ENCODE assay signal across 1 cellular context in the genomic region with DNA sequence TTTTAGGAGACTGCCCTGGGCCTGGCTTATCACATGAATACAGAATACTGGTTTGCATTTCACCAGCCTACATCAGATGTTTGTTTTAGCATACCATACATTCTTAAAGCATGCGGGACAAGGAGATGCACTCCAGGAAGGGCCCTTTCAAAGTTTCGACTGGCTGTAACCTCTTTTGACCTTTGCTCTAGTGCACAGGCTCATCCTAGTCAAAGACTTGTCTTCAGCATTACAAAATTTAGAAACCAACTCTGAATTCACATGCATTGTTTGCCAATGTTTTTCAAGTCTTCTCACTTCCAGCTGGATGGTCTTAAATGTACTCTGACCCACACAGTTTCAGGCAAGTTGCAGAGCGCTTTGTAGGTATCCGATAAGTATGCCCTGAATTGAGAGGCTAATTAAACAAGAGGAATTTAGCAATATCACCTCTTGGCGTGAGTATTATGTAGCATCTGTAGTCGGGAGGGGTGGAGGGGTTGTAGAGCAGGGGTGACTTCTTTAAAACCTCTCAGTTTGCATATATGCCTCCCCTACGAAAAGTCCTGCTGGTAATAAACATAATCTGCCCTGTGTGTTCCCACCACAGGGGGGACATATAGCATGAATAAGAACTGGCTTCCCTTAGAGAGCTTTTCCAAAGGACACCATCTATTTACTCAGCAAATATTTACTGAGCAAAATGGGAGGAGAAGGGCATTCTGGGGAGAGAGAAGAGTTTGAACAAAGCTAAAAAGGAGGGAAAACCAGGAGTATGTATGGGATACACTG.
A peak's percentile ranks its signal among the peaks of the same experiment; 100 is the strongest.
TF ChIP-seq lines count a peak whose summit lies in the region.

No MANE protein-coding gene starts in this region.

TF ChIP-seq in IMR-90, 13 proteins besides CTCF, POLR2A, EP300 and RAD21:
- peak; percentile 14; the same call in 1 of the 2 replicates for TF ChIP-seq CEBPB (IDR thresholded peaks at IDR 0.05; ENCODE audit: low read depth, low read length)
- TF ChIP-seq SMC3 (IDR thresholded peaks at IDR 0.05; ENCODE audit: low read depth, low read length) = no peak
